Comparison of ENCODE assay signal across 1 cellular context in genomic region chr5:140408750-140409241, GRCh38.
TF ChIP-seq lines count a peak whose summit lies in the region.

No MANE protein-coding gene starts in this region.

TF ChIP-seq in GM12878, 131 proteins besides CTCF, POLR2A, EP300 and RAD21 (continued from another document):
- TF ChIP-seq SIN3A (IDR thresholded peaks at IDR 0.05; ENCODE audit: low read depth, low read length) = no peak
- TF ChIP-seq NKRF (conservative IDR thresholded peaks at IDR 0.05) = no peak
- TF ChIP-seq, protein P1, sequence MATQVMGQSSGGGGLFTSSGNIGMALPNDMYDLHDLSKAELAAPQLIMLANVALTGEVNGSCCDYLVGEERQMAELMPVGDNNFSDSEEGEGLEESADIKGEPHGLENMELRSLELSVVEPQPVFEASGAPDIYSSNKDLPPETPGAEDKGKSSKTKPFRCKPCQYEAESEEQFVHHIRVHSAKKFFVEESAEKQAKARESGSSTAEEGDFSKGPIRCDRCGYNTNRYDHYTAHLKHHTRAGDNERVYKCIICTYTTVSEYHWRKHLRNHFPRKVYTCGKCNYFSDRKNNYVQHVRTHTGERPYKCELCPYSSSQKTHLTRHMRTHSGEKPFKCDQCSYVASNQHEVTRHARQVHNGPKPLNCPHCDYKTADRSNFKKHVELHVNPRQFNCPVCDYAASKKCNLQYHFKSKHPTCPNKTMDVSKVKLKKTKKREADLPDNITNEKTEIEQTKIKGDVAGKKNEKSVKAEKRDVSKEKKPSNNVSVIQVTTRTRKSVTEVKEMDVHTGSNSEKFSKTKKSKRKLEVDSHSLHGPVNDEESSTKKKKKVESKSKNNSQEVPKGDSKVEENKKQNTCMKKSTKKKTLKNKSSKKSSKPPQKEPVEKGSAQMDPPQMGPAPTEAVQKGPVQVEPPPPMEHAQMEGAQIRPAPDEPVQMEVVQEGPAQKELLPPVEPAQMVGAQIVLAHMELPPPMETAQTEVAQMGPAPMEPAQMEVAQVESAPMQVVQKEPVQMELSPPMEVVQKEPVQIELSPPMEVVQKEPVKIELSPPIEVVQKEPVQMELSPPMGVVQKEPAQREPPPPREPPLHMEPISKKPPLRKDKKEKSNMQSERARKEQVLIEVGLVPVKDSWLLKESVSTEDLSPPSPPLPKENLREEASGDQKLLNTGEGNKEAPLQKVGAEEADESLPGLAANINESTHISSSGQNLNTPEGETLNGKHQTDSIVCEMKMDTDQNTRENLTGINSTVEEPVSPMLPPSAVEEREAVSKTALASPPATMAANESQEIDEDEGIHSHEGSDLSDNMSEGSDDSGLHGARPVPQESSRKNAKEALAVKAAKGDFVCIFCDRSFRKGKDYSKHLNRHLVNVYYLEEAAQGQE (IDR thresholded peaks at IDR 0.05; ENCODE audit: low read depth, low read length) = no peak
- TF ChIP-seq CBFB (IDR thresholded peaks at IDR 0.05; ENCODE audit: low read depth) = no peak
- TF ChIP-seq CHD4 (IDR thresholded peaks at IDR 0.05) = no peak
- TF ChIP-seq ZNF384 (IDR thresholded peaks at IDR 0.05; ENCODE audit: borderline replicate concordance, low read depth, low read length) = no peak
- TF ChIP-seq PRDM15 (CRISPR knock-in tag; IDR thresholded peaks at IDR 0.05) = no peak
- TF ChIP-seq KLF5 (IDR thresholded peaks at IDR 0.05; ENCODE audit: partially characterized antibody) = no peak
- no peak for TF ChIP-seq RCOR1 (conservative IDR thresholded peaks at IDR 0.05; ENCODE audit: low read depth, low read length)
